ENCODE assay signal across 1 cellular context in the genomic region with DNA sequence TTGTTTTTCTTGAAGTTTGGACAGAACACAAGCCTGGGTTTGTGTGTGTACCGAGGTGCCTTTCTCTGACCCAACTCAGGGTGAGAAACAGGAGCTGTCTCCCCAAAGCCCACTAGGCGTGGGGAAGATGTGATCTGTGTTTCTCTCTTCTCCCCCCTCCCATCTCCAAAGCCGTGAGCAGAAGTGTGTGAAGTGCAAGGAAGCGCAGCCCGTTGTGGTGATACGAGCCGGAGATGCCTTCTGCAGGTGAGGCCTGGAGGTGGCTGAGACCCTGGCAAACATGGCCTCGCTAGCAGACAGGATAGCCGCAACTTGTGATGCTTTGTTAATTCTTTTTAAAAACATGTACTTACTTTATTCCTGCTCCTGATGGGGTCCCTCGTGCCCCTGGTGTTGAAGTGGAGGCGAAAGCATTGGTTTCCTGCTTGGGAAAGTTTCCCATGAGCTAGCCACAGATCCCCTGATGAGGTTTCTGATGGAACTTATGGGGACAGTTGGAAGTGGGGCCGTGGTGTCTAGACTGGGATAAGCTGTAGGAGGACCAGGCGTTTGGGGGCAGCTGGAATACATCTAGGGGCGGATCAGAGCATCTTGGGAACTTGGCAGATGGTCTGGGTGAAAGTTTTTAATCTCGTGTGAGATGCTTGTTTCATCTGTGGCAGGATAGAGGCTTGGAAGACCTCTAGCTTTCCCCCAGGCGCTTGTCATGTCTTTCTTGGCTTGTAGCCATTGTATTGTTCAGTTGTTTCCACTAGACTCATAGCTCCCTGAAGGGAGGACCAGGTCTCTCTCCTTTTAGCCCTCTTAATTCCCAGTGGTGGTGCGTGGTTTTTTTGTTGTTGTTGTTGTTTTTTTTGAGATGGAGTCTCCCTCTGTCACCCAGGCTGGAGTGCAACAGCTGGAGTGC.
TF ChIP-seq lines count a peak whose summit lies in the region.

No MANE protein-coding gene starts in this region.

TF ChIP-seq in SK-N-SH, 30 proteins besides CTCF, POLR2A, EP300 and RAD21 (continued from another document):
- TF ChIP-seq SMC3 (IDR thresholded peaks at IDR 0.05; ENCODE audit: low read depth, low read length) (no peak), TCF12 (IDR thresholded peaks at IDR 0.05) (no peak), FOSL2 (IDR thresholded peaks at IDR 0.05; ENCODE audit: borderline replicate concordance, low read depth) (no peak), YY1 (IDR thresholded peaks at IDR 0.05; ENCODE audit: low read depth) (no peak), SIN3A (IDR thresholded peaks at IDR 0.05; ENCODE audit: borderline replicate concordance, low read depth, low read length) (no peak)
